19 cellular contexts compared by ENCODE assay signal in genomic region chr1:174398246-174398645, GRCh38. TPM values are rescaled to one million over a fixed set of nuclear protein-coding genes. Genes with fewer than 3 reads are reported as not detected.
DNase-seq lines count a peak whose midpoint lies in the region; ATAC-seq and TF ChIP-seq lines count a peak whose summit lies in the region.
"Had no signal": no experiment of that assay in that cellular context is flagged by ENCODE, and none has a peak within 500 bp of the region (broad histone marks: within the 10 kb centered on the region; RNA-seq: fewer than 3 reads in every experiment).

No MANE protein-coding gene starts in this region.

- no peaks in the 10 kb centered on the region for H3K9me3 ChIP-seq in smooth muscle cell (replicated peaks; ENCODE audit: low read depth)
- H3K9me3 ChIP-seq in heart right ventricle: peaks cover 0 to 14% (median 0%) of the 10 kb centered on the region in 11 donors
- H3K9me3 ChIP-seq: pancreas had no signal

- H3K27ac Mint-ChIP-seq in activated CD8-positive, alpha-beta T cell treated with anti-CD3 and anti-CD28 coated beads for 36 hours: no peak overlapping the region
- no peak overlapping the region for H3K27ac Mint-ChIP-seq in activated CD8-positive, alpha-beta T cell treated with anti-CD3 and anti-CD28 coated beads, Interleukin-2, amount 10 ng/mL, durations not matched to agents 7 days and 5 days
- H3K27ac Mint-ChIP-seq: CD4-positive, alpha-beta memory T cell had no signal

- H3K36me3 Mint-ChIP-seq in activated CD8-positive, alpha-beta T cell treated with anti-CD3 and anti-CD28 coated beads for 36 hours (ENCODE audit: low read depth): peaks cover 41% of the 10 kb centered on the region
- peaks cover 12% of the 10 kb centered on the region for H3K36me3 Mint-ChIP-seq in activated CD8-positive, alpha-beta T cell treated with anti-CD3 and anti-CD28 coated beads, Interleukin-2, amount 10 ng/mL, durations not matched to agents 7 days and 5 days (ENCODE audit: low read depth)

- H3K79me2 ChIP-seq in smooth muscle cell (ENCODE audit: low read depth): no peaks in the 10 kb centered on the region

- peaks cover 2% of the 10 kb centered on the region for H3K9me3 Mint-ChIP-seq in activated CD8-positive, alpha-beta T cell treated with anti-CD3 and anti-CD28 coated beads for 36 hours
- H3K9me3 Mint-ChIP-seq in activated CD8-positive, alpha-beta T cell treated with anti-CD3 and anti-CD28 coated beads, Interleukin-2, amount 10 ng/mL, durations not matched to agents 7 days and 5 days (ENCODE audit: insufficient read depth): no peaks in the 10 kb centered on the region

- no peak for TF ChIP-seq CTCF in activated CD8-positive, alpha-beta T cell treated with anti-CD3 and anti-CD28 coated beads for 36 hours (IDR thresholded peaks at IDR 0.05)
- TF ChIP-seq CTCF in astrocyte of the spinal cord (IDR thresholded peaks at IDR 0.05; ENCODE audit: low read depth, low read length) (no peak), smooth muscle cell (IDR thresholded peaks at IDR 0.05; ENCODE audit: borderline replicate concordance, insufficient read depth, poor library complexity, severe bottlenecking) (no peak), heart right ventricle (IDR thresholded peaks at IDR 0.05) (no peak)

- no peaks in the 10 kb centered on the region for H3K27me3 Mint-ChIP-seq in activated CD8-positive, alpha-beta T cell treated with anti-CD3 and anti-CD28 coated beads for 36 hours
- no peaks in the 10 kb centered on the region for H3K27me3 Mint-ChIP-seq in activated CD8-positive, alpha-beta T cell treated with anti-CD3 and anti-CD28 coated beads, Interleukin-2, amount 10 ng/mL, durations not matched to agents 7 days and 5 days (ENCODE audit: low read depth)
- H3K27me3 Mint-ChIP-seq: CD4-positive, alpha-beta memory T cell had no signal

- H3K4me3 ChIP-seq in astrocyte of the spinal cord (ENCODE audit: low read depth, low read length): no peak overlapping the region
- no peak overlapping the region for H3K4me3 ChIP-seq in smooth muscle cell
- H3K4me3 ChIP-seq in heart right ventricle: no peak overlapping the region
- H3K4me3 ChIP-seq: dorsolateral prefrontal cortex, esophagus squamous epithelium, pancreas, upper lobe of left lung had no signal

- peak; percentile 45 for DNase-seq in activated CD8-positive, alpha-beta T cell treated with anti-CD3 and anti-CD28 coated beads for 36 hours
- DNase-seq in activated CD8-positive, alpha-beta T cell treated with anti-CD3 and anti-CD28 coated beads, Interleukin-2, amount 10 ng/mL, durations not matched to agents 7 days and 5 days: no peak
- DNase-seq in astrocyte of the spinal cord (ENCODE audit: low read depth, low spot score) (peak; percentile 87), smooth muscle cell (lab: John Stamatoyannopoulos, UW; ENCODE audit: unreplicated experiment) (no peak), SHP77 (lab: John Stamatoyannopoulos, UW) (no peak), heart right ventricle (no peak), HuH-7.5 (ENCODE audit: low spot score) (no peak)
- DNase-seq: CD4-positive, alpha-beta memory T cell; dorsolateral prefrontal cortex; esophagus squamous epithelium; left colon; NCI-H187; NCI-H526; pancreas; stimulated activated naive CD4-positive, alpha-beta T cell; upper lobe of left lung had no signal

- H2AFZ ChIP-seq in smooth muscle cell (ENCODE audit: low read depth): no peak overlapping the region

- H3K4me1 Mint-ChIP-seq in activated CD8-positive, alpha-beta T cell treated with anti-CD3 and anti-CD28 coated beads for 36 hours (ENCODE audit: low read depth): peaks cover 11% of the 10 kb centered on the region
- peaks cover 8% of the 10 kb centered on the region for H3K4me1 Mint-ChIP-seq in activated CD8-positive, alpha-beta T cell treated with anti-CD3 and anti-CD28 coated beads, Interleukin-2, amount 10 ng/mL, durations not matched to agents 7 days and 5 days (ENCODE audit: low read depth)

- no peaks in the 10 kb centered on the region for H3F3A ChIP-seq in smooth muscle cell (ENCODE audit: low read depth)

- in situ Hi-C loops in astrocyte of the spinal cord (cut with HindIII; ENCODE audit: low sequenced_read_pairs): no loop called here

- POLR2A ChIA-PET in activated CD8-positive, alpha-beta T cell treated with anti-CD3 and anti-CD28 coated beads for 36 hours (lab: Charles Lee): no interaction called here
- POLR2A ChIA-PET in activated CD8-positive, alpha-beta T cell treated with anti-CD3 and anti-CD28 coated beads, Interleukin-2, amount 10 ng/mL, durations not matched to agents 7 days and 5 days (lab: Charles Lee): no interaction called here

- WGBS in smooth muscle cell (ENCODE audit: low lambda C conversion rate): 50% methylated on average over 4 of the region's 4 CpGs
- WGBS in heart right ventricle, 2 donors: 95 to 97% methylated on average over 4 of the region's 4 CpGs

- no peaks in the 10 kb centered on the region for H4K20me1 ChIP-seq in smooth muscle cell (ENCODE audit: low read depth)

- H3K4me1 ChIP-seq in smooth muscle cell (ENCODE audit: low read depth) (no peaks in the 10 kb centered on the region), heart right ventricle (no peaks in the 10 kb centered on the region)
- H3K4me1 ChIP-seq: esophagus squamous epithelium, pancreas, upper lobe of left lung had no signal

- H3K36me3 ChIP-seq in smooth muscle cell (ENCODE audit: low read depth): no peaks in the 10 kb centered on the region
- peaks cover 0 to 56% (median 5%) of the 10 kb centered on the region in 9 donors for H3K36me3 ChIP-seq in heart right ventricle
- H3K36me3 ChIP-seq: pancreas, upper lobe of left lung had no signal

- peak overlapping the region; percentile 45 for H3K4me2 ChIP-seq in smooth muscle cell

- peak overlapping the region; percentile 75 for H3K27ac ChIP-seq in smooth muscle cell (ENCODE audit: low read depth)
- H3K27ac ChIP-seq in heart right ventricle: no peak overlapping the region
- H3K27ac ChIP-seq: 22Rv1, dorsolateral prefrontal cortex, esophagus squamous epithelium, pancreas, upper lobe of left lung had no signal

- no peak overlapping the region for H3K4me3 Mint-ChIP-seq in activated CD8-positive, alpha-beta T cell treated with anti-CD3 and anti-CD28 coated beads for 36 hours
- H3K4me3 Mint-ChIP-seq in activated CD8-positive, alpha-beta T cell treated with anti-CD3 and anti-CD28 coated beads, Interleukin-2, amount 10 ng/mL, durations not matched to agents 7 days and 5 days: no peak overlapping the region
- H3K4me3 Mint-ChIP-seq: CD4-positive, alpha-beta memory T cell had no signal

- no peak for ATAC-seq in activated CD8-positive, alpha-beta T cell treated with anti-CD3 and anti-CD28 coated beads for 36 hours
- ATAC-seq in activated CD8-positive, alpha-beta T cell treated with anti-CD3 and anti-CD28 coated beads, Interleukin-2, amount 10 ng/mL, durations not matched to agents 7 days and 5 days: no peak
- peak; percentile 50 for ATAC-seq in HG03354 (IDR thresholded peaks at IDR 0.05; ENCODE audit: poor library complexity, severe bottlenecking, unreplicated experiment)
- ATAC-seq in heart right ventricle: no peak
- ATAC-seq: Panc1, pancreas had no signal

- CTCF ChIA-PET in activated CD8-positive, alpha-beta T cell treated with anti-CD3 and anti-CD28 coated beads for 36 hours (lab: Charles Lee): interaction anchor here (1.0 kb wide), 1 partner anchor 136 kb away, joined by 3 read pairs; no protein-coding TSS in a partner anchor
- CTCF ChIA-PET in activated CD8-positive, alpha-beta T cell treated with anti-CD3 and anti-CD28 coated beads, Interleukin-2, amount 10 ng/mL, durations not matched to agents 7 days and 5 days (lab: Charles Lee): no interaction called here

- H3K27me3 ChIP-seq in smooth muscle cell (ENCODE audit: low read depth) (no peaks in the 10 kb centered on the region), heart right ventricle (no peaks in the 10 kb centered on the region)
- H3K27me3 ChIP-seq: dorsolateral prefrontal cortex, esophagus squamous epithelium, pancreas, upper lobe of left lung had no signal

- intact Hi-C loops in activated CD8-positive, alpha-beta T cell treated with anti-CD3 and anti-CD28 coated beads for 36 hours (cut with micrococcal nuclease): no loop called here
- intact Hi-C loops in heart right ventricle (cut with DNase I): no loop called here

- H3K9ac ChIP-seq in smooth muscle cell (ENCODE audit: low read depth): peak overlapping the region; percentile 39

RNA-seq across cellular contexts. Expression of gene GPR52, which starts 49.5 kb away (rescaled TPM):
- total RNA-seq in activated CD8-positive, alpha-beta T cell treated with anti-CD3 and anti-CD28 coated beads for 36 hours: under 1 TPM; 0.58 to 0.97 TPM
- 1 to 10 TPM; 2.2 to 2.3 TPM for total RNA-seq in activated CD8-positive, alpha-beta T cell treated with anti-CD3 and anti-CD28 coated beads, Interleukin-2, amount 10 ng/mL, durations not matched to agents 7 days and 5 days
- 0.54 and 1.8 TPM in 2 replicates for total RNA-seq in smooth muscle cell
- not detected in 2 replicates for polyA plus RNA-seq in smooth muscle cell
- total RNA-seq in heart right ventricle: 1 to 10 TPM in 6 of 10 donors, under 1 TPM in 4; 0.62 to 2.9 (median 1.4) TPM
- under 1 TPM in 1 of 2 donors, not detected in 1; 0.29 TPM for polyA plus RNA-seq in heart right ventricle
- polyA plus RNA-seq: CD4-positive, alpha-beta memory T cell had no signal

Comparison
In these comparisons a context has a peak if more than half of its experiments do, and no peak if none do; other contexts are left out.
1. DNase-seq: peak in activated CD8-positive, alpha-beta T cell treated with anti-CD3 and anti-CD28 coated beads for 36 hours (single experiment) and astrocyte of the spinal cord (single experiment); none in activated CD8-positive, alpha-beta T cell treated with anti-CD3 and anti-CD28 coated beads, Interleukin-2, amount 10 ng/mL, durations not matched to agents 7 days and 5 days (single experiment), smooth muscle cell (single experiment), SHP77 (0 of 2), heart right ventricle (0 of 2) and HuH-7.5 (single experiment).